In genomic region chr7:47314248-47314647, GRCh38 we compare ENCODE assay signal across 15 cellular contexts.
DNase-seq lines count a peak whose midpoint lies in the region; ATAC-seq and TF ChIP-seq lines count a peak whose summit lies in the region.
"Had no signal": no experiment of that assay in that cellular context is flagged by ENCODE, and none has a peak within 500 bp of the region (broad histone marks: within the 10 kb centered on the region; RNA-seq: fewer than 3 reads in every experiment).

No MANE protein-coding gene starts in this region.

- 72% methylated on average over 8 of the region's 8 CpGs for WGBS in mesenchymal stem cell
- WGBS in H9 (ENCODE audit: extremely low coverage, insufficient read length, low lambda C conversion rate) = no CpG with 5 or more reads among the region's 8 CpGs

- no peak for ATAC-seq in GM19328 (IDR thresholded peaks at IDR 0.05; ENCODE audit: unreplicated experiment)
- ATAC-seq: CD8-positive, alpha-beta T cell had no signal

- no peak overlapping the region for H2BK20ac ChIP-seq in H9 (ENCODE audit: low read depth, low read length, poor library complexity, severe bottlenecking)

- no peak overlapping the region for H3K23ac ChIP-seq in mesenchymal stem cell (ENCODE audit: low read length in 2 of 2)
- no peak overlapping the region for H3K23ac ChIP-seq in H9 (ENCODE audit: insufficient read length, low read depth, low read length)

- peaks cover 16% of the 10 kb centered on the region for H3K36me3 ChIP-seq in adipocyte (ENCODE audit: control insufficient read depth, insufficient read depth, low read length, severe bottlenecking)
- peaks cover 0 to 33% of the 10 kb centered on the region in 2 experiments for H3K36me3 ChIP-seq in mesenchymal stem cell (ENCODE audit: control insufficient read depth in 1 of 2, insufficient read depth in 2 of 2, low read depth in 1 of 2, low read length in 2 of 2)
- peaks cover 0 to 3% (median 3%) of the 10 kb centered on the region in 3 donors for H3K36me3 ChIP-seq in skeletal muscle tissue (ENCODE audit: control insufficient read depth in 3 of 3, insufficient read depth in 3 of 3, low read length in 3 of 3)

- H3K9me3 ChIP-seq in adipocyte (ENCODE audit: control insufficient read depth, low read length) (peaks cover 3% of the 10 kb centered on the region), mesenchymal stem cell (ENCODE audit: control insufficient read depth, low read length) (peaks cover 3% of the 10 kb centered on the region), skeletal muscle tissue (ENCODE audit: control insufficient read depth in 3 of 3, low read length in 3 of 3) (peaks cover 0 to 2% (median 0%) of the 10 kb centered on the region in 3 donors), H9 (ENCODE audit: control insufficient read depth, low read depth, low read length) (no peaks in the 10 kb centered on the region)

- H3K27ac ChIP-seq in mesenchymal stem cell (ENCODE audit: low read length, poor library complexity, severe bottlenecking) (no peak overlapping the region), skeletal muscle tissue (ENCODE audit: low read depth, low read length) (peak overlapping the region; percentile 84), H9 (ENCODE audit: insufficient read length, low read depth, low read length) (no peak overlapping the region)

- H2BK5ac ChIP-seq in mesenchymal stem cell (ENCODE audit: low read depth, low read length, poor library complexity, severe bottlenecking) (no peak overlapping the region), H9 (ENCODE audit: insufficient read length, low read length) (no peak overlapping the region)

- H3K4me1 Mint-ChIP-seq in H9 = peaks cover 26 to 30% of the 10 kb centered on the region in 2 experiments

- H2BK12ac ChIP-seq in mesenchymal stem cell (ENCODE audit: low read length in 2 of 2) = peak overlapping the region; percentile 46 to 75
- no peak overlapping the region for H2BK12ac ChIP-seq in H9 (ENCODE audit: insufficient read length, low read depth, low read length)

- H3K9me3 Mint-ChIP-seq in H9 = peaks cover 0 to 2% of the 10 kb centered on the region in 2 experiments; a peak in 3 of 5 replicates

- peak overlapping the region; percentile 49 for H4K8ac ChIP-seq in mesenchymal stem cell (ENCODE audit: low read length)
- no peak overlapping the region for H4K8ac ChIP-seq in H9 (replicated peaks; ENCODE audit: insufficient read length, low read depth, low read length)

- H3K14ac ChIP-seq in mesenchymal stem cell (ENCODE audit: low read length in 2 of 2) = peak overlapping the region in 1 of 2 experiments; percentile 50
- H3K14ac ChIP-seq in H9 (ENCODE audit: insufficient read depth, low read length) = no peak overlapping the region

- H3K4me3 Mint-ChIP-seq in H9 = no peak overlapping the region
- H3K4me3 Mint-ChIP-seq: CD8-positive, alpha-beta T cell; memory B cell had no signal

- TF ChIP-seq CTCF in GM12865 (IDR thresholded peaks at IDR 0.05; ENCODE audit: insufficient read depth, low read depth, low read length, missing control alignments) (no peak), H9 (conservative IDR thresholded peaks at IDR 0.05) (no peak)

- H3K23me2 ChIP-seq in H9 (ENCODE audit: insufficient read length, low read depth, low read length, poor library complexity, severe bottlenecking) = no peaks in the 10 kb centered on the region

- H2BK15ac ChIP-seq in mesenchymal stem cell (ENCODE audit: low read depth, poor library complexity, severe bottlenecking) (no peak overlapping the region), H9 (ENCODE audit: low read depth, low read length) (no peak overlapping the region)

- H3K27me3 ChIP-seq in adipocyte (replicated peaks; ENCODE audit: control insufficient read depth, insufficient read depth, low read length) = no peaks in the 10 kb centered on the region
- H3K27me3 ChIP-seq in mesenchymal stem cell (ENCODE audit: control insufficient read depth in 1 of 2, insufficient read depth in 1 of 2, low read length in 2 of 2) = no peaks in the 10 kb centered on the region
- H3K27me3 ChIP-seq in skeletal muscle tissue (ENCODE audit: control insufficient read depth in 3 of 3, insufficient read depth in 3 of 3, low read length in 3 of 3) = no peaks in the 10 kb centered on the region
- H3K27me3 ChIP-seq in H9 (ENCODE audit: insufficient read depth, low read length) = no peaks in the 10 kb centered on the region

- H3K27me3 Mint-ChIP-seq in H9 (ENCODE audit: low read depth) = peaks cover 3% of the 10 kb centered on the region

- H4K20me1 ChIP-seq in H9 (ENCODE audit: control insufficient read depth, insufficient read depth, insufficient read length) = peaks cover 3% of the 10 kb centered on the region

- H3K36me3 Mint-ChIP-seq in H9 (ENCODE audit: insufficient read depth in 1 of 3, low read depth in 3 of 3) = peaks cover 0 to 2% (median 0%) of the 10 kb centered on the region in 3 experiments; a peak in 4 of 7 replicates
- H3K36me3 Mint-ChIP-seq: CD8-positive, alpha-beta T cell had no signal

- peak overlapping the region; percentile 93 to 98 for H3K18ac ChIP-seq in mesenchymal stem cell (ENCODE audit: low read depth in 1 of 2, low read length in 2 of 2)
- H3K18ac ChIP-seq in H9 (ENCODE audit: insufficient read length, low read depth, low read length) = no peak overlapping the region

- DNase-seq in GM12865 (ENCODE audit: low read depth) (peak; percentile 3), adipocyte (ENCODE audit: low read depth) (no peak), mesenchymal stem cell (no peak), H9 (no peak), COLO668 (lab: John Stamatoyannopoulos, UW; ENCODE audit: unreplicated experiment) (no peak), DMS 273 treated with DMSO at 0.1 percent for 48 hours (lab: John Stamatoyannopoulos, UW) (no peak)
- DNase-seq: activated CD4-positive, alpha-beta T cell treated with anti-CD3 and anti-CD28 coated beads, Interleukin-2, amount 50 U/mL, for 48 hours; CD8-positive, alpha-beta T cell; cortex of kidney; NCI-H2029 treated with DMSO at 0.1 percent for 48 hours; NCI-H526; stimulated activated naive CD4-positive, alpha-beta T cell had no signal

- peak overlapping the region in 1 of 2 experiments; percentile 3 for H3K4ac ChIP-seq in mesenchymal stem cell (ENCODE audit: low read depth in 1 of 2, low read length in 2 of 2)
- H3K4ac ChIP-seq in H9 (ENCODE audit: low read depth, low read length) = no peak overlapping the region

- no peak overlapping the region for H3K56ac ChIP-seq in H9 (ENCODE audit: insufficient read length, low read depth, low read length)

- peaks cover 18% of the 10 kb centered on the region for H3K4me1 ChIP-seq in adipocyte (ENCODE audit: control insufficient read depth, insufficient read depth, low read length)
- H3K4me1 ChIP-seq in mesenchymal stem cell (ENCODE audit: control insufficient read depth, insufficient read depth, low read depth, low read length) = peaks cover 14% of the 10 kb centered on the region
- peaks cover 32 to 50% (median 43%) of the 10 kb centered on the region in 3 donors for H3K4me1 ChIP-seq in skeletal muscle tissue (ENCODE audit: control insufficient read depth in 3 of 3, insufficient read depth in 3 of 3, low read length in 3 of 3)
- peaks cover 10% of the 10 kb centered on the region; the same call in 1 of the 2 replicates for H3K4me1 ChIP-seq in H9 (ENCODE audit: insufficient read depth, low read length)

- no peak overlapping the region for H2BK120ac ChIP-seq in mesenchymal stem cell (ENCODE audit: low read depth, low read length)
- H2BK120ac ChIP-seq in H9 (ENCODE audit: low read depth, low read length, poor library complexity, severe bottlenecking) = no peak overlapping the region

- H4K91ac ChIP-seq in mesenchymal stem cell (ENCODE audit: low read length) = peak overlapping the region; percentile 8
- H4K91ac ChIP-seq in H9 (ENCODE audit: insufficient read length, low read depth, low read length) = no peak overlapping the region

- H3K79me1 ChIP-seq in mesenchymal stem cell (replicated peaks; ENCODE audit: low read length, poor library complexity, severe bottlenecking) (peaks cover 22% of the 10 kb centered on the region), H9 (ENCODE audit: insufficient read depth, low read depth, low read length, poor library complexity, severe bottlenecking) (no peaks in the 10 kb centered on the region)

- H2AK5ac ChIP-seq in mesenchymal stem cell (ENCODE audit: low read length, severe bottlenecking) (no peak overlapping the region), H9 (ENCODE audit: insufficient read length, low read length) (no peak overlapping the region)

- H2AFZ ChIP-seq in mesenchymal stem cell (ENCODE audit: low read depth, low read length) = no peak overlapping the region
- no peak overlapping the region for H2AFZ ChIP-seq in H9 (ENCODE audit: low read length)

- H3K9ac ChIP-seq in adipocyte (ENCODE audit: low read length) (peak overlapping the region; percentile 57), mesenchymal stem cell (ENCODE audit: low read length) (no peak overlapping the region), skeletal muscle tissue (ENCODE audit: low read depth in 1 of 3, low read length in 3 of 3) (peak overlapping the region in 1 of 3 donors; percentile 80), H9 (ENCODE audit: extremely low read depth, insufficient read length, low read length) (no peak overlapping the region)

- no peak overlapping the region for H3K4me3 ChIP-seq in GM12865 (ENCODE audit: low read depth, low read length)
- no peak overlapping the region for H3K4me3 ChIP-seq in adipocyte (ENCODE audit: low read length)
- no peak overlapping the region for H3K4me3 ChIP-seq in mesenchymal stem cell (ENCODE audit: insufficient read depth in 1 of 2, low read depth in 1 of 2, low read length in 2 of 2)
- no peak overlapping the region for H3K4me3 ChIP-seq in skeletal muscle tissue (ENCODE audit: low read length in 3 of 3)

- H3T11ph ChIP-seq in H9 (ENCODE audit: low read length) = no peak overlapping the region

- H4K5ac ChIP-seq in H9 (ENCODE audit: insufficient read length, low read depth, low read length) = no peak overlapping the region

- no peak overlapping the region for H3K4me2 ChIP-seq in mesenchymal stem cell (ENCODE audit: low read length, poor library complexity, severe bottlenecking)
- no peak overlapping the region for H3K4me2 ChIP-seq in H9 (ENCODE audit: insufficient read depth, insufficient read length, low read length)

- H3K27ac Mint-ChIP-seq in H9 = no peak overlapping the region; a peak in 1 of 7 replicates
- H3K27ac Mint-ChIP-seq: CD8-positive, alpha-beta T cell; memory B cell had no signal

- no peaks in the 10 kb centered on the region for H3K79me2 ChIP-seq in H9 (ENCODE audit: insufficient read depth, low read length)
